ENCODE assay signal across 9 cellular contexts in the genomic region with DNA sequence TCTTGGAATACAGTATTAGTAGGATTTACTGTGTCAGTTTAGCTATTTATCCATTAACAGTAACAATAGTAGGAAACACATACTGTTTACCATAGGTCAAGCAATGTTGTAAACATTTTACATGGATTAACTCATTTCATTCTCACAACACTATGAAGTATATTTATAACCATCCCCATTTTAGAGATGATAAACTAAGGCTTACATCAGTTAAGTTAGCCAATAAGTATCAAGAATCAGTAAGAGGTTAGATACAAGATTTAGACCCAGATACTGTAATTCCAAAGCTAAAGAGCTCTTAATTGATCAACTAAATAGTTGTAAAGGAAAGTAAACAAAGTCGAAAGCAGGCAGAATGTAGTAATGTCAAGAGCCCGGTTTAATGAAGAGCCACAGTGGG. TPM values are rescaled to one million over a fixed set of nuclear protein-coding genes. Genes with fewer than 3 reads are reported as not detected.
DNase-seq lines count a peak whose midpoint lies in the region; TF ChIP-seq lines count a peak whose summit lies in the region.
"Had no signal": no experiment of that assay in that cellular context is flagged by ENCODE, and none has a peak within 500 bp of the region (broad histone marks: within the 10 kb centered on the region; RNA-seq: fewer than 3 reads in every experiment).

No MANE protein-coding gene starts in this region.

- CTCF ChIA-PET in activated naive CD4-positive, alpha-beta T cell treated with anti-CD3 and anti-CD28 coated beads, Interleukin-2, amount 10 ng/mL, durations not matched to agents 7 days and 5 days (lab: Charles Lee), result no interaction called here

- H3K36me3 Mint-ChIP-seq in activated naive CD4-positive, alpha-beta T cell treated with anti-CD3 and anti-CD28 coated beads, Interleukin-2, amount 10 ng/mL, durations not matched to agents 7 days and 5 days, result no peaks in the 10 kb centered on the region

- peaks cover 17% of the 10 kb centered on the region for H3K4me1 Mint-ChIP-seq in activated naive CD4-positive, alpha-beta T cell treated with anti-CD3 and anti-CD28 coated beads, Interleukin-2, amount 10 ng/mL, durations not matched to agents 7 days and 5 days

- H3K4me1 ChIP-seq in adipocyte (ENCODE audit: control insufficient read depth, insufficient read depth, low read length) (no peaks in the 10 kb centered on the region), liver (ENCODE audit: control insufficient read depth in 4 of 4, insufficient read depth in 4 of 4, low read length in 3 of 4) (peaks cover 3 to 20% (median 12%) of the 10 kb centered on the region in 4 donors), transverse colon (peaks cover 4 to 17% (median 5%) of the 10 kb centered on the region in 4 donors)

- H3K27me3 ChIP-seq in adipocyte (replicated peaks; ENCODE audit: control insufficient read depth, insufficient read depth, low read length) (no peaks in the 10 kb centered on the region), liver (ENCODE audit: control insufficient read depth in 4 of 4, insufficient read depth in 4 of 4, low read length in 3 of 4) (no peaks in the 10 kb centered on the region), transverse colon (no peaks in the 10 kb centered on the region)

- TF ChIP-seq POLR2A in transverse colon (IDR thresholded peaks at IDR 0.05), result no peak

- WGBS in liver, result 24% methylated on average over 2 of the region's 2 CpGs
- 17 to 18% methylated on average over 2 of the region's 2 CpGs for WGBS in transverse colon (ENCODE audit: low coverage in 1 of 2), 2 donors

- DNase-seq in activated naive CD4-positive, alpha-beta T cell treated with anti-CD3 and anti-CD28 coated beads, Interleukin-2, amount 10 ng/mL, durations not matched to agents 7 days and 5 days, result no peak
- DNase-seq in activated naive CD4-positive, alpha-beta T cell treated with Interleukin-2 at 50 U/mL for 16 hours, result no peak
- DNase-seq in adipocyte (ENCODE audit: low read depth) (peak; percentile 11), transverse colon (no peak), NCI-H2171 (lab: John Stamatoyannopoulos, UW) (no peak), LoVo (ENCODE audit: low spot score) (no peak), SHP77 treated with DMSO at 0.1 percent for 48 hours (lab: John Stamatoyannopoulos, UW) (no peak)

- no peak overlapping the region for H3K9ac ChIP-seq in adipocyte (ENCODE audit: low read length)
- peak overlapping the region in 1 of 2 donors; percentile 97 for H3K9ac ChIP-seq in liver (ENCODE audit: low read depth in 1 of 2, low read length in 2 of 2)

- TF ChIP-seq RAD21 in liver (IDR thresholded peaks at IDR 0.05), result no peak

- no peak for TF ChIP-seq CTCF in liver (IDR thresholded peaks at IDR 0.05; ENCODE audit: low read depth, low read length, missing input control)
- no peak for TF ChIP-seq CTCF in transverse colon (IDR thresholded peaks at IDR 0.05)

- no peak overlapping the region for H3K27ac Mint-ChIP-seq in activated naive CD4-positive, alpha-beta T cell treated with anti-CD3 and anti-CD28 coated beads, Interleukin-2, amount 10 ng/mL, durations not matched to agents 7 days and 5 days

- no peaks in the 10 kb centered on the region for H3K9me3 Mint-ChIP-seq in activated naive CD4-positive, alpha-beta T cell treated with anti-CD3 and anti-CD28 coated beads, Interleukin-2, amount 10 ng/mL, durations not matched to agents 7 days and 5 days

- H3K27ac ChIP-seq in liver (ENCODE audit: low read depth in 1 of 2, low read length in 2 of 2), result no peak overlapping the region
- peak overlapping the region in 2 of 4 donors; percentile 84 to 89 for H3K27ac ChIP-seq in transverse colon

- H3K27me3 Mint-ChIP-seq in activated naive CD4-positive, alpha-beta T cell treated with anti-CD3 and anti-CD28 coated beads, Interleukin-2, amount 10 ng/mL, durations not matched to agents 7 days and 5 days, result no peaks in the 10 kb centered on the region

- H3K36me3 ChIP-seq in adipocyte (ENCODE audit: control insufficient read depth, insufficient read depth, low read length, severe bottlenecking) (no peaks in the 10 kb centered on the region), liver (ENCODE audit: control insufficient read depth in 4 of 4, insufficient read depth in 3 of 4, low read depth in 1 of 4, low read length in 3 of 4) (peaks cover 0 to 5% (median 2%) of the 10 kb centered on the region in 4 donors), transverse colon (no peaks in the 10 kb centered on the region)

- H3K4me3 ChIP-seq in adipocyte (ENCODE audit: low read length) (peak overlapping the region; percentile 99), liver (ENCODE audit: low read depth in 1 of 3, low read length in 3 of 3) (peak overlapping the region; percentile 23 to 98 (median 82)), transverse colon (peak overlapping the region in 3 of 4 donors; percentile 50 to 94 (median 60))

- H3K4me3 Mint-ChIP-seq in activated naive CD4-positive, alpha-beta T cell treated with anti-CD3 and anti-CD28 coated beads, Interleukin-2, amount 10 ng/mL, durations not matched to agents 7 days and 5 days, result peak overlapping the region; percentile 78

- in situ Hi-C loops in transverse colon (cut with MboI; ENCODE audit: low pct_ligation_motif_present in 1 of 4, low pct_unique_long_range_greater_than_20kb in 1 of 4, low sequenced_read_pairs in 3 of 4), result no loop called here

- no peaks in the 10 kb centered on the region for H3K9me3 ChIP-seq in adipocyte (ENCODE audit: control insufficient read depth, low read length)
- no peaks in the 10 kb centered on the region for H3K9me3 ChIP-seq in liver (ENCODE audit: control insufficient read depth in 4 of 4, low read length in 3 of 4)
- H3K9me3 ChIP-seq in transverse colon, result no peaks in the 10 kb centered on the region

- intact Hi-C loops in transverse colon (cut with DNase I; ENCODE audit: low total_unique reads), result no loop called here

- no peak for TF ChIP-seq EP300 in transverse colon (IDR thresholded peaks at IDR 0.05; ENCODE audit: low read depth)

TF ChIP-seq in liver, 16 proteins besides CTCF, POLR2A, EP300 and RAD21 (continues in another document):
- TF ChIP-seq HNF4A (conservative IDR thresholded peaks at IDR 0.05) (no peak), EGR1 (IDR thresholded peaks at IDR 0.05; ENCODE audit: low read depth in 2 of 2) (no peak), FOXA2 (IDR thresholded peaks at IDR 0.05) (no peak), REST (IDR thresholded peaks at IDR 0.05) (no peak), SP1 (IDR thresholded peaks at IDR 0.05) (no peak), HNF4G (IDR thresholded peaks at IDR 0.05) (no peak), NR2F2 (IDR thresholded peaks at IDR 0.05) (no peak), FOXA1 (IDR thresholded peaks at IDR 0.05) (no peak), TAF1 (conservative IDR thresholded peaks at IDR 0.05) (no peak), RXRA (IDR thresholded peaks at IDR 0.05) (no peak), YY1 (IDR thresholded peaks at IDR 0.05) (no peak), GABPA (IDR thresholded peaks at IDR 0.05 in 1 of 2, conservative IDR thresholded peaks at IDR 0.05 in 1 of 2) (no peak), JUND (IDR thresholded peaks at IDR 0.05) (no peak)
- TF ChIP-seq, protein P1, sequence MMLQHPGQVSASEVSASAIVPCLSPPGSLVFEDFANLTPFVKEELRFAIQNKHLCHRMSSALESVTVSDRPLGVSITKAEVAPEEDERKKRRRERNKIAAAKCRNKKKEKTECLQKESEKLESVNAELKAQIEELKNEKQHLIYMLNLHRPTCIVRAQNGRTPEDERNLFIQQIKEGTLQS (IDR thresholded peaks at IDR 0.05), result no peak
- TF ChIP-seq, protein P2, sequence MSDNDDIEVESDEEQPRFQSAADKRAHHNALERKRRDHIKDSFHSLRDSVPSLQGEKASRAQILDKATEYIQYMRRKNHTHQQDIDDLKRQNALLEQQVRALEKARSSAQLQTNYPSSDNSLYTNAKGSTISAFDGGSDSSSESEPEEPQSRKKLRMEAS (IDR thresholded peaks at IDR 0.05), result no peak

RNA-seq across cellular contexts. Expression of gene SYNJ2BP, which starts 1.1 kb away (rescaled TPM):
- 10 to 100 TPM; 12.4 to 22.0 TPM for total RNA-seq in liver
- 10 to 100 TPM in 1 of 2 donors, 1 to 10 TPM in 1; 8.8 to 27.1 TPM for polyA plus RNA-seq in liver
- total RNA-seq in transverse colon, result 10 to 100 TPM; 26.7 to 43.4 (median 32.0) TPM

RNA-seq across cellular contexts. Expression of gene ADAM21, which starts 36.2 kb away (rescaled TPM):
- total RNA-seq in liver (not detected), transverse colon (not detected)
- polyA plus RNA-seq in liver, result under 1 TPM; 0.02 to 0.17 TPM
- total RNA-seq: SK-MEL-5 had no signal

RNA-seq across cellular contexts. Expression of gene COX16, which starts 56.3 kb away (rescaled TPM):
- 10 to 100 TPM; 10.3 to 13.3 TPM for total RNA-seq in liver
- 10 to 100 TPM; 21.2 to 77.0 TPM for polyA plus RNA-seq in liver
- total RNA-seq in transverse colon, result 10 to 100 TPM in 3 of 4 donors, 1 to 10 TPM in 1; 5.8 to 35.5 (median 23.5) TPM
